1 cellular context compared by ENCODE assay signal in genomic region chr1:29456685-29457084, GRCh38.
A peak's percentile ranks its signal among the peaks of the same experiment; 100 is the strongest.
TF ChIP-seq lines count a peak whose summit lies in the region.

No MANE protein-coding gene starts in this region.

TF ChIP-seq in K562, 482 proteins besides CTCF, POLR2A, EP300 and RAD21 (continued from another document):
- TF ChIP-seq, protein P1, sequence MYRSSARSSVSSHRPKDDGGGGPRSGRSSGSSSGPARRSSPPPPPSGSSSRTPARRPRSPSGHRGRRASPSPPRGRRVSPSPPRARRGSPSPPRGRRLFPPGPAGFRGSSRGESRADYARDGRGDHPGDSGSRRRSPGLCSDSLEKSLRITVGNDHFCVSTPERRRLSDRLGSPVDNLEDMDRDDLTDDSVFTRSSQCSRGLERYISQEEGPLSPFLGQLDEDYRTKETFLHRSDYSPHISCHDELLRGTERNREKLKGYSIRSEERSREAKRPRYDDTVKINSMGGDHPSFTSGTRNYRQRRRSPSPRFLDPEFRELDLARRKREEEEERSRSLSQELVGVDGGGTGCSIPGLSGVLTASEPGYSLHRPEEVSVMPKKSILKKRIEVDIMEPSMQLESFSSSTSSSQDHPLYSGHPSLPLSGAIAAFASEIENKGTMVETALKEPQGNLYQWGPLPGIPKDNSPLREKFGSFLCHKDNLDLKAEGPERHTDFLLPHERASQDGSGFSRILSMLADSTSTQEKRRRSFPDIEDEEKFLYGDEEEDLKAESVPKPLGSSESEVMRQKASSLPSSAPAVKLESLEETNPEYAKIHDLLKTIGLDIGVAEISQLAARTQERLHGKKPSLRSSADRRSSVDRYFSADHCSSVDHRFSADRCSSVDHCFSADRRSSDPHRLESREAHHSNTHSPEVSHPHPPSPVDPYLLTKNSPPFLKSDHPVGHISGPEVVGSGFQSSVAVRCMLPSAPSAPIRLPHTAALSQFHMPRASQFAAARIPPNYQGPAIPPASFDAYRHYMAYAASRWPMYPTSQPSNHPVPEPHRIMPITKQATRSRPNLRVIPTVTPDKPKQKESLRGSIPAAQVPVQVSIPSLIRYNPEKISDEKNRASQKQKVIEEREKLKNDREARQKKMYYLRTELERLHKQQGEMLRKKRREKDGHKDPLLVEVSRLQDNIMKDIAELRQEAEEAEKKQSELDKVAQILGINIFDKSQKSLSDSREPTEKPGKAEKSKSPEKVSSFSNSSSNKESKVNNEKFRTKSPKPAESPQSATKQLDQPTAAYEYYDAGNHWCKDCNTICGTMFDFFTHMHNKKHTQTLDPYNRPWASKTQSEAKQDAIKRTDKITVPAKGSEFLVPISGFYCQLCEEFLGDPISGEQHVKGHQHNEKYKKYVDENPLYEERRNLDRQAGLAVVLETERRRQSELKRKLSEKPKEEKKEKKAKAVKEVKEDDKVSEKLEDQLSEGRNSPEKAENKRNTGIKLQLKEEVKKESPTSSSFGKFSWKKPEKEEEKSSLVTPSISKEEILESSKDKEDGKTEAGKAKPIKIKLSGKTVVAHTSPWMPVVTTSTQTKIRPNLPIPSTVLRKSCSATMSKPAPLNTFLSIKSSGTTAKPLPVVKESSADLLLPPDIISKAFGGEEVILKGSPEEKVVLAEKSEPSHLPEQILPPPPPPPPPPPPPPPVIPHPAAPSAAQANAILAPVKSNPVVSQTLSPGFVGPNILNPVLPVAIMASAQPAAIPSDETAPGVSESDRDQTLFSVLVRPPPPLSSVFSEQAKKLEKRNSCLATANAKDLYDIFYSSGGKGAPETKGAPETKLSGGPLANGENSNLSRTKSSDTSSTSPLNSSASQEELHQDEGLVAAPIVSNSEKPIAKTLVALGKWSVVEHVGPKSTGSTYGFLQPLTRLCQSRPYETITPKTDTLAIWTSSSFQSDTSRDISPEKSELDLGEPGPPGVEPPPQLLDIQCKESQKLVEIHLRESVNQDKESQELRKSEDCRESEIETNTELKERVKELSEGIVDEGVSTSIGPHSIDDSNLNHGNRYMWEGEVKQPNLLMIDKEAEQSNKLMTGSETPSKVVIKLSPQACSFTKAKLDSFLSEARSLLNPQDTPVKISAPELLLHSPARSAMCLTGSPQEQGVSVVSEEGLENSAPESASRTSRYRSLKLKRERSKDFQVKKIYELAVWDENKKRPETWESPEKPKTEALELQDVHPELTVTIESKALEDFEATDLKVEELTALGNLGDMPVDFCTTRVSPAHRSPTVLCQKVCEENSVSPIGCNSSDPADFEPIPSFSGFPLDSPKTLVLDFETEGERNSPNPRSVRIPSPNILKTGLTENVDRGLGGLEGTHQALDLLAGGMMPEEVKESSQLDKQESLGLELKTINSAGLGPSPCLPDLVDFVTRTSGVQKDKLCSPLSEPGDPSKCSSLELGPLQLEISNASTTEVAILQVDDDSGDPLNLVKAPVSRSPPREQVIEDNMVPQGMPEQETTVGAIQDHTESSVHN (IDR thresholded peaks at IDR 0.05; ENCODE audit: borderline replicate concordance in 1 of 2, low read depth in 1 of 2): no peak
- no peak for TF ChIP-seq SIN3B (IDR thresholded peaks at IDR 0.05; ENCODE audit: low read depth)
- no peak for TF ChIP-seq BACH1 (tag; IDR thresholded peaks at IDR 0.05)
- TF ChIP-seq, protein P2, sequence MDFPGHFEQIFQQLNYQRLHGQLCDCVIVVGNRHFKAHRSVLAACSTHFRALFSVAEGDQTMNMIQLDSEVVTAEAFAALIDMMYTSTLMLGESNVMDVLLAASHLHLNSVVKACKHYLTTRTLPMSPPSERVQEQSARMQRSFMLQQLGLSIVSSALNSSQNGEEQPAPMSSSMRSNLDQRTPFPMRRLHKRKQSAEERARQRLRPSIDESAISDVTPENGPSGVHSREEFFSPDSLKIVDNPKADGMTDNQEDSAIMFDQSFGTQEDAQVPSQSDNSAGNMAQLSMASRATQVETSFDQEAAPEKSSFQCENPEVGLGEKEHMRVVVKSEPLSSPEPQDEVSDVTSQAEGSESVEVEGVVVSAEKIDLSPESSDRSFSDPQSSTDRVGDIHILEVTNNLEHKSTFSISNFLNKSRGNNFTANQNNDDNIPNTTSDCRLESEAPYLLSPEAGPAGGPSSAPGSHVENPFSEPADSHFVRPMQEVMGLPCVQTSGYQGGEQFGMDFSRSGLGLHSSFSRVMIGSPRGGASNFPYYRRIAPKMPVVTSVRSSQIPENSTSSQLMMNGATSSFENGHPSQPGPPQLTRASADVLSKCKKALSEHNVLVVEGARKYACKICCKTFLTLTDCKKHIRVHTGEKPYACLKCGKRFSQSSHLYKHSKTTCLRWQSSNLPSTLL (IDR thresholded peaks at IDR 0.05): no peak
- peak; percentile 75 for TF ChIP-seq BCOR (IDR thresholded peaks at IDR 0.05)
- TF ChIP-seq SNAPC5 (CRISPR knock-in tag; IDR thresholded peaks at IDR 0.05): no peak
- no peak for TF ChIP-seq FOXA1 (IDR thresholded peaks at IDR 0.05; ENCODE audit: borderline replicate concordance)
- no peak for TF ChIP-seq POLR2AphosphoS2 (IDR thresholded peaks at IDR 0.05; ENCODE audit: low read length)
- no peak for TF ChIP-seq ZNF79 (CRISPR knock-in tag; IDR thresholded peaks at IDR 0.05; ENCODE audit: low read depth)
